ENCODE assay signal across 7 cellular contexts in genomic region chr2:236177967-236178909, GRCh38. TPM values are rescaled to one million over a fixed set of nuclear protein-coding genes. Genes with fewer than 3 reads are reported as not detected.
DNase-seq lines count a peak whose midpoint lies in the region; ATAC-seq and TF ChIP-seq lines count a peak whose summit lies in the region.

No MANE protein-coding gene starts in this region.

- DNase-seq in MM.1S (peak; percentile 8), foreskin keratinocyte (peak in 1 of 2 donors; percentile 49), neural progenitor cell (ENCODE audit: low spot score) (peak; percentile 90), NOMO-1 treated with dmso at 0.1 percent for 144 hours (lab: John Stamatoyannopoulos, UW; ENCODE audit: unreplicated experiment) (no peak)
- peak; percentile 47 to 61 for DNase-seq in activated CD4-positive, alpha-beta T cell treated with anti-CD3 and anti-CD28 coated beads, Interleukin-2, amount 50 U/mL, for 48 hours

- H3K4me1 ChIP-seq in ES-I3 (ENCODE audit: insufficient read depth, low read length) (peaks cover 29% of the 10 kb centered on the region), MM.1S (ENCODE audit: low read length) (no peaks in the 10 kb centered on the region), foreskin keratinocyte (peaks cover 7% of the 10 kb centered on the region), neural progenitor cell (peaks cover 11% of the 10 kb centered on the region)

- H3K4me1 Mint-ChIP-seq in neural progenitor cell: peaks cover 45% of the 10 kb centered on the region

- no peaks in the 10 kb centered on the region for H3F3A ChIP-seq in MM.1S (ENCODE audit: insufficient read depth, low read length)
- peaks cover 47% of the 10 kb centered on the region for H3F3A ChIP-seq in neural progenitor cell (ENCODE audit: low read depth)

- peak overlapping the region; percentile 81 for H3K4me3 Mint-ChIP-seq in neural progenitor cell

- no peaks in the 10 kb centered on the region for H3K36me3 ChIP-seq in ES-I3 (ENCODE audit: insufficient read depth, low read length)
- H3K36me3 ChIP-seq in MM.1S (replicated peaks; ENCODE audit: insufficient read depth, low read length): no peaks in the 10 kb centered on the region
- H3K36me3 ChIP-seq in neural progenitor cell: no peaks in the 10 kb centered on the region

- no peaks in the 10 kb centered on the region for H3K9me3 Mint-ChIP-seq in neural progenitor cell

- no peaks in the 10 kb centered on the region for H4K20me1 ChIP-seq in MM.1S (ENCODE audit: insufficient read depth, low read length)
- peaks cover 56% of the 10 kb centered on the region for H4K20me1 ChIP-seq in neural progenitor cell (ENCODE audit: low read depth)

- no peaks in the 10 kb centered on the region for H3K79me2 ChIP-seq in MM.1S (ENCODE audit: low read length)
- H3K79me2 ChIP-seq in neural progenitor cell (ENCODE audit: low read depth): no peaks in the 10 kb centered on the region

- H3K9me2 ChIP-seq in MM.1S (replicated peaks; ENCODE audit: insufficient read depth, low read length): no peaks in the 10 kb centered on the region

- TF ChIP-seq CTCF in MM.1S (IDR thresholded peaks at IDR 0.05; ENCODE audit: low read length): peak; percentile 39
- TF ChIP-seq CTCF in foreskin keratinocyte (conservative IDR thresholded peaks at IDR 0.05): peak; percentile 73
- peak; percentile 75 for TF ChIP-seq CTCF in neural progenitor cell (IDR thresholded peaks at IDR 0.05)

- H3K9me3 ChIP-seq in ES-I3 (ENCODE audit: control insufficient read depth, insufficient read depth, low read length) (no peaks in the 10 kb centered on the region), MM.1S (replicated peaks; ENCODE audit: insufficient read depth, low read length) (no peaks in the 10 kb centered on the region), neural progenitor cell (ENCODE audit: low read depth) (no peaks in the 10 kb centered on the region)

- peaks cover 43% of the 10 kb centered on the region for H3K27me3 Mint-ChIP-seq in neural progenitor cell (ENCODE audit: insufficient read depth, low read depth)

- ATAC-seq in foreskin keratinocyte: peak; percentile 56
- no peak for ATAC-seq in HG02759 (IDR thresholded peaks at IDR 0.05; ENCODE audit: unreplicated experiment)

- no peak overlapping the region for H3K27ac Mint-ChIP-seq in neural progenitor cell

- H2AFZ ChIP-seq in MM.1S (ENCODE audit: low read length) (no peak overlapping the region), neural progenitor cell (replicated peaks) (peak overlapping the region; percentile 38)

- H3K4me3 ChIP-seq in MM.1S (ENCODE audit: low read length) (no peak overlapping the region), neural progenitor cell (peak overlapping the region; percentile 48)

- H3K27me3 ChIP-seq in MM.1S (replicated peaks; ENCODE audit: insufficient read depth, low read length) (peaks cover 22% of the 10 kb centered on the region), foreskin keratinocyte (peaks cover 32% of the 10 kb centered on the region), neural progenitor cell (peaks cover 97% of the 10 kb centered on the region)

- H3K27ac ChIP-seq in MM.1S (ENCODE audit: low read length) (no peak overlapping the region), foreskin keratinocyte (no peak overlapping the region), neural progenitor cell (no peak overlapping the region)

- H3K4me2 ChIP-seq in MM.1S (ENCODE audit: low read depth, low read length): no peak overlapping the region
- H3K4me2 ChIP-seq in neural progenitor cell: peak overlapping the region; percentile 73

- no peaks in the 10 kb centered on the region for H3K36me3 Mint-ChIP-seq in neural progenitor cell

- H3K9ac ChIP-seq in ES-I3 (ENCODE audit: low read depth, low read length) (peak overlapping the region; percentile 69; the same call in 1 of the 2 replicates), MM.1S (ENCODE audit: low read length) (no peak overlapping the region), neural progenitor cell (no peak overlapping the region)

RNA-seq across cellular contexts. Expression of gene GBX2, which starts 10.1 kb away (rescaled TPM):
- 0.14 and 0.24 TPM in 2 replicates for total RNA-seq in foreskin keratinocyte
- 0.14 and 0.27 TPM in 2 replicates for polyA plus RNA-seq in foreskin keratinocyte
- total RNA-seq in neural progenitor cell (ENCODE audit: low replicate concordance): 0.46 TPM in 1 of 2 replicates, not detected in the other
